In genomic region chr12:79407671-79408622, GRCh38 we compare ENCODE assay signal across 8 cellular contexts.
DNase-seq lines count a peak whose midpoint lies in the region; ATAC-seq and TF ChIP-seq lines count a peak whose summit lies in the region.

No MANE protein-coding gene starts in this region.

- no peaks in the 10 kb centered on the region for H3K9me3 Mint-ChIP-seq in nephron

- peak overlapping the region; percentile 68 for H3K4me2 ChIP-seq in PC-3 (ENCODE audit: low read length)

- no TSS peak for BruUV-seq in PC-3 (replicated peaks; lab: Mats Ljungman, UMichigan)

- peak overlapping the region; percentile 79 to 100 (median 96) for H3K27ac Mint-ChIP-seq in nephron

- H3K4me1 ChIP-seq in PC-3 (ENCODE audit: insufficient read depth, low read length): peaks cover 23% of the 10 kb centered on the region

- peak overlapping the region; percentile 33 for H3K27ac ChIP-seq in PC-3 (ENCODE audit: low read length)

- no peaks in the 10 kb centered on the region for H3K36me3 ChIP-seq in PC-3 (ENCODE audit: low read depth, low read length)

- peak; percentile 76 for ATAC-seq in GM19452 (IDR thresholded peaks at IDR 0.05; ENCODE audit: unreplicated experiment)
- peak; percentile 88 for ATAC-seq in HG03457 (IDR thresholded peaks at IDR 0.05; ENCODE audit: unreplicated experiment)
- peak; percentile 99 for ATAC-seq in PC-3
- no peak for ATAC-seq in HG02840 (IDR thresholded peaks at IDR 0.05; ENCODE audit: low FRiP score, unreplicated experiment)
- ATAC-seq in HG03095 (IDR thresholded peaks at IDR 0.05; ENCODE audit: unreplicated experiment): no peak

- no peaks in the 10 kb centered on the region for H4K20me1 ChIP-seq in PC-3 (ENCODE audit: low read length)

- H3K9ac ChIP-seq in PC-3 (ENCODE audit: low read length): no peak overlapping the region

- H3F3A ChIP-seq in PC-3 (ENCODE audit: low read length, unreplicated experiment): no peaks in the 10 kb centered on the region

- H3K27me3 ChIP-seq in PC-3 (ENCODE audit: low read length): no peaks in the 10 kb centered on the region

- no peaks in the 10 kb centered on the region for H3K79me2 ChIP-seq in PC-3 (ENCODE audit: low read length)

- peak; percentile 97 for TF ChIP-seq CTCF in PC-3 (conservative IDR thresholded peaks at IDR 0.05; ENCODE audit: low read depth, low read length)
- TF ChIP-seq CTCF in epithelial cell of proximal tubule (conservative IDR thresholded peaks at IDR 0.05; ENCODE audit: low read depth, low read length): peak; percentile 90
- TF ChIP-seq CTCF in nephron (IDR thresholded peaks at IDR 0.05; ENCODE audit: unreplicated experiment in 3 of 3): peak; percentile 68 to 75 (median 72)

- peak overlapping the region; percentile 84 for H2AFZ ChIP-seq in PC-3 (ENCODE audit: low read length)

- intact Hi-C loops in PC-3 (cut with micrococcal nuclease): loop anchor here (1.0 to 2.0 kb wide), 6 partner anchors 122 to 863 kb away; partner anchors contain the start of gene PAWR

- peaks cover 22% of the 10 kb centered on the region for H3K4me1 Mint-ChIP-seq in nephron

- H3K4me3 ChIP-seq in PC-3 (ENCODE audit: low read length) (peak overlapping the region; percentile 24; the same call in 1 of the 2 replicates), epithelial cell of proximal tubule (ENCODE audit: low read depth, low read length) (no peak overlapping the region)

- no peaks in the 10 kb centered on the region for H3K9me2 ChIP-seq in PC-3 (replicated peaks; ENCODE audit: low read length)

- no peaks in the 10 kb centered on the region for H3K9me3 ChIP-seq in PC-3 (ENCODE audit: low read length)

- POLR2A ChIA-PET in PC-3 (lab: Charles Lee; ENCODE audit: unreplicated experiment): no interaction called here

- no peaks in the 10 kb centered on the region for H3K27me3 Mint-ChIP-seq in nephron (ENCODE audit: low read depth)

- no peak overlapping the region for H3K4me3 Mint-ChIP-seq in nephron

- H3K36me3 Mint-ChIP-seq in nephron (ENCODE audit: low read depth): no peaks in the 10 kb centered on the region

- CTCF ChIA-PET in PC-3 (lab: Charles Lee): interaction anchor here (0.6 to 0.9 kb wide), 3 partner anchors 12 to 862 kb away, joined by 3 to 6 read pairs (median 4); no protein-coding TSS in a partner anchor

- DNase-seq in EH (ENCODE audit: low read depth) (peak; percentile 90), PC-3 (peak; percentile 94), epithelial cell of proximal tubule (ENCODE audit: low read depth) (no peak)

Comparison
In these comparisons a context has a peak if more than half of its experiments do, and no peak if none do; other contexts are left out.
1. ATAC-seq: peak in GM19452 (single experiment), HG03457 (single experiment) and PC-3 (single experiment); none in HG02840 (single experiment) and HG03095 (single experiment).
2. Peak in every context shown above with its lines, with median percentiles within 50 percentile points of each other: CTCF ChIP-seq.